ENCODE assay signal across 8 cellular contexts in genomic region chr15:64905119-64905831, GRCh38. TPM values are rescaled to one million over a fixed set of nuclear protein-coding genes. Genes with fewer than 3 reads are reported as not detected.
DNase-seq lines count a peak whose midpoint lies in the region; ATAC-seq and TF ChIP-seq lines count a peak whose summit lies in the region.

No MANE protein-coding gene starts in this region.

- in situ Hi-C loops in astrocyte of the cerebellum (cut with HindIII; ENCODE audit: low sequenced_read_pairs) = no loop called here

- no peaks in the 10 kb centered on the region for H3K4me1 ChIP-seq in DND-41 (ENCODE audit: insufficient read depth, low read length)

- no peaks in the 10 kb centered on the region for H3K27me3 ChIP-seq in DND-41 (ENCODE audit: insufficient read depth, low read length, poor library complexity)

- H3K9ac ChIP-seq in DND-41 (ENCODE audit: low read depth, low read length) = no peak overlapping the region

- no peaks in the 10 kb centered on the region for H3K9me3 ChIP-seq in DND-41 (ENCODE audit: insufficient read depth, low read length, severe bottlenecking)

- ATAC-seq in DND-41 (ENCODE audit: insufficient read depth, low read depth) = no peak
- peak; percentile 62 for ATAC-seq in HG03354 (IDR thresholded peaks at IDR 0.05; ENCODE audit: poor library complexity, severe bottlenecking, unreplicated experiment)

- no peak overlapping the region for H3K4me3 ChIP-seq in DND-41 (ENCODE audit: low read depth in 1 of 2, low read length in 2 of 2)
- peak overlapping the region; percentile 8 for H3K4me3 ChIP-seq in astrocyte of the cerebellum (ENCODE audit: low read depth, low read length)

- H3K27ac ChIP-seq in DND-41 (ENCODE audit: low read length) = no peak overlapping the region

- peak; percentile 9 for TF ChIP-seq CTCF in DND-41 (IDR thresholded peaks at IDR 0.05; ENCODE audit: borderline replicate concordance, extremely low read depth, low read length, poor library complexity, severe bottlenecking)
- peak; percentile 82 for TF ChIP-seq CTCF in astrocyte of the cerebellum (IDR thresholded peaks at IDR 0.05; ENCODE audit: low read depth, low read length, missing control alignments)

- H2AFZ ChIP-seq in DND-41 (ENCODE audit: low read depth, low read length) = no peak overlapping the region

- no peaks in the 10 kb centered on the region for H3K79me2 ChIP-seq in DND-41 (ENCODE audit: insufficient read depth, low read length)

- H3K36me3 ChIP-seq in DND-41 (ENCODE audit: insufficient read depth, low read length) = no peaks in the 10 kb centered on the region

- no peak for DNase-seq in DND-41
- DNase-seq in T-helper 9 cell = peak; percentile 75
- DNase-seq in astrocyte of the cerebellum (ENCODE audit: low read depth) = no peak
- DNase-seq in hypothalamus (lab: John Stamatoyannopoulos, UW) = peak in 45 of 51 donors; percentile 7 to 81 (median 52)
- peak; percentile 43 for DNase-seq in renal cortical epithelial cell (ENCODE audit: low read depth)
- no peak for DNase-seq in NCI-H345 (lab: John Stamatoyannopoulos, UW)
- no peak for DNase-seq in OCI-M2 (lab: John Stamatoyannopoulos, UW; ENCODE audit: unreplicated experiment)

- H4K20me1 ChIP-seq in DND-41 (ENCODE audit: insufficient read depth, low read length) = no peaks in the 10 kb centered on the region

- H3K4me2 ChIP-seq in DND-41 (ENCODE audit: insufficient read depth, low read length) = no peak overlapping the region

RNA-seq across cellular contexts. Expression of gene ANKDD1A, which starts 6.4 kb away (rescaled TPM):
- total RNA-seq in renal cortical epithelial cell = 0.35 and 1.1 TPM in 2 replicates

Comparison
In these comparisons a context has a peak if more than half of its experiments do, and no peak if none do; other contexts are left out.
1. DNase-seq: peak in T-helper 9 cell (single experiment), hypothalamus (45 of 51) and renal cortical epithelial cell (single experiment); none in DND-41 (single experiment), astrocyte of the cerebellum (single experiment), NCI-H345 (single experiment) and OCI-M2 (single experiment).